In genomic region chr4:97525236-97525635, GRCh38 we compare ENCODE assay signal across 25 cellular contexts.
"Had no signal": no experiment of that assay in that cellular context is flagged by ENCODE, and none has a peak within 500 bp of the region (broad histone marks: within the 10 kb centered on the region; RNA-seq: fewer than 3 reads in every experiment).

No MANE protein-coding gene starts in this region.

- H3K4me3 ChIP-seq: dorsolateral prefrontal cortex, esophagus squamous epithelium, gastrocnemius medialis, heart left ventricle, hepatocyte, lung, pancreas, right lobe of liver, stomach, thyroid gland had no signal

- H3K79me2 ChIP-seq: hepatocyte had no signal

- H3K27me3 Mint-ChIP-seq: memory B cell had no signal

- DNase-seq: dorsolateral prefrontal cortex; effector CD4-positive, alpha-beta T cell; erythroblast; esophagus squamous epithelium; foreskin fibroblast; gastrocnemius medialis; heart left ventricle; kidney; natural killer cell; pancreas; right lobe of liver; small intestine; stimulated activated CD4-positive, alpha-beta T cell treated with anti-CD3 and anti-CD28 coated beads, Interleukin-15, amount 100 ng/mL, for 24 hours; stimulated activated CD4-positive, alpha-beta T cell treated with anti-CD3 and anti-CD28 coated beads, Interleukin-2, amount 100 ng/mL, for 48 hours; stimulated activated naive CD4-positive, alpha-beta T cell treated with Interleukin-2 at 50 U/mL for 16 hours; stomach; thyroid gland; trophoblast cell had no signal

- H3K4me3 Mint-ChIP-seq: memory B cell; natural killer cell; neural crest cell; stimulated activated effector memory CD8-positive, alpha-beta T cell treated with anti-CD3 and anti-CD28 coated beads, Interleukin-12 subunit alpha, Interleukin-12 subunit beta, amount 100 ng/mL, for 72 hours had no signal

- H3K27me3 ChIP-seq: dorsolateral prefrontal cortex, esophagus squamous epithelium, gastrocnemius medialis, heart left ventricle, hepatocyte, neutrophil, pancreas, right lobe of liver, stomach, thyroid gland had no signal

- H2AFZ ChIP-seq: hepatocyte had no signal

- H3K9me3 Mint-ChIP-seq: memory B cell; stimulated activated effector memory CD8-positive, alpha-beta T cell treated with anti-CD3 and anti-CD28 coated beads, Interleukin-12 subunit alpha, Interleukin-12 subunit beta, amount 100 ng/mL, for 72 hours had no signal

- H3K4me1 Mint-ChIP-seq: memory B cell; natural killer cell; neural crest cell; stimulated activated effector memory CD8-positive, alpha-beta T cell treated with anti-CD3 and anti-CD28 coated beads, Interleukin-12 subunit alpha, Interleukin-12 subunit beta, amount 100 ng/mL, for 72 hours had no signal

- H3K27ac ChIP-seq: dorsolateral prefrontal cortex, esophagus squamous epithelium, gastrocnemius medialis, heart left ventricle, hepatocyte, neutrophil, pancreas, right lobe of liver, stomach, thyroid gland had no signal

- H3K27ac Mint-ChIP-seq: memory B cell; natural killer cell; stimulated activated effector memory CD8-positive, alpha-beta T cell treated with anti-CD3 and anti-CD28 coated beads, Interleukin-12 subunit alpha, Interleukin-12 subunit beta, amount 100 ng/mL, for 72 hours had no signal

- H3K36me3 ChIP-seq: esophagus squamous epithelium, gastrocnemius medialis, heart left ventricle, neutrophil, pancreas, right lobe of liver, stomach, thyroid gland had no signal

- H3K4me1 ChIP-seq: esophagus squamous epithelium, gastrocnemius medialis, heart left ventricle, pancreas, right lobe of liver, stomach, thyroid gland had no signal

- ATAC-seq: gastrocnemius medialis; heart left ventricle; left lobe of liver; natural killer cell; pancreas; right lobe of liver; stimulated activated effector memory CD8-positive, alpha-beta T cell treated with anti-CD3 and anti-CD28 coated beads, Interleukin-12 subunit alpha, Interleukin-12 subunit beta, amount 100 ng/mL, for 72 hours had no signal

- H3K36me3 Mint-ChIP-seq: memory B cell; natural killer cell; stimulated activated effector memory CD8-positive, alpha-beta T cell treated with anti-CD3 and anti-CD28 coated beads, Interleukin-12 subunit alpha, Interleukin-12 subunit beta, amount 100 ng/mL, for 72 hours had no signal

- H3K4me2 ChIP-seq: hepatocyte had no signal
